In genomic region chr1:32194984-32195383, GRCh38 we compare ENCODE assay signal across 25 cellular contexts. TPM values are rescaled to one million over a fixed set of nuclear protein-coding genes. Genes with fewer than 3 reads are reported as not detected.
DNase-seq lines count a peak whose midpoint lies in the region; ATAC-seq and TF ChIP-seq lines count a peak whose summit lies in the region.
"Had no signal": no experiment of that assay in that cellular context is flagged by ENCODE, and none has a peak within 500 bp of the region (broad histone marks: within the 10 kb centered on the region; RNA-seq: fewer than 3 reads in every experiment).

No MANE protein-coding gene starts in this region.

- H3K4me2 ChIP-seq in BLaER1 treated with 17β-estradiol and CSF1 and Interleukin-3, amounts not matched to agents 10 nM and 100 nM = peak overlapping the region in 8 of 11 experiments; percentile 14 to 49 (median 34); a peak in 12 of 22 replicates
- H3K4me2 ChIP-seq: PC-9 had no signal

- peaks cover 73% of the 10 kb centered on the region for H3K36me3 Mint-ChIP-seq in activated CD4-positive, alpha-beta T cell treated with anti-CD3 and anti-CD28 coated beads, Interleukin-2, amount 10 ng/mL, durations not matched to agents 24 days and 14 days (ENCODE audit: low read depth)

- no peak for TF ChIP-seq POLR2A in stomach (IDR thresholded peaks at IDR 0.05)

- no peak overlapping the region for H3K27ac Mint-ChIP-seq in activated CD4-positive, alpha-beta T cell treated with anti-CD3 and anti-CD28 coated beads, Interleukin-2, amount 10 ng/mL, durations not matched to agents 24 days and 14 days
- H3K27ac Mint-ChIP-seq: CD4-positive, alpha-beta memory T cell; H9 had no signal

- H3K9ac ChIP-seq in BLaER1 treated with 17β-estradiol and CSF1 and Interleukin-3, amounts not matched to agents 10 nM and 100 nM = peak overlapping the region in 4 of 11 experiments; percentile 0 to 18 (median 8); a peak in 2 of 22 replicates

- H3K4me3 Mint-ChIP-seq in activated CD4-positive, alpha-beta T cell treated with anti-CD3 and anti-CD28 coated beads, Interleukin-2, amount 10 ng/mL, durations not matched to agents 24 days and 14 days = peak overlapping the region; percentile 12
- H3K4me3 Mint-ChIP-seq: H9 had no signal

- H3K9me3 Mint-ChIP-seq in activated CD4-positive, alpha-beta T cell treated with anti-CD3 and anti-CD28 coated beads, Interleukin-2, amount 10 ng/mL, durations not matched to agents 24 days and 14 days = no peaks in the 10 kb centered on the region
- H3K9me3 Mint-ChIP-seq: CD4-positive, alpha-beta memory T cell; H9; IgD-negative memory B cell had no signal

- peaks cover 22 to 100% (median 88%) of the 10 kb centered on the region in 11 experiments; a peak in 21 of 22 replicates for H4K20me1 ChIP-seq in BLaER1 treated with 17β-estradiol and CSF1 and Interleukin-3, amounts not matched to agents 10 nM and 100 nM

- H3K27me3 ChIP-seq in BLaER1 treated with 17β-estradiol and CSF1 and Interleukin-3, amounts not matched to agents 10 nM and 100 nM = no peaks in the 10 kb centered on the region
- no peaks in the 10 kb centered on the region for H3K27me3 ChIP-seq in psoas muscle (ENCODE audit: insufficient read depth in 3 of 3, low read length in 2 of 3)
- no peaks in the 10 kb centered on the region for H3K27me3 ChIP-seq in stomach
- H3K27me3 ChIP-seq in right atrium auricular region = no peaks in the 10 kb centered on the region
- H3K27me3 ChIP-seq: BE2C, SJSA1 had no signal

- peaks cover 6 to 46% (median 35%) of the 10 kb centered on the region in 10 experiments for H3K4me1 ChIP-seq in BLaER1 treated with 17β-estradiol and CSF1 and Interleukin-3, amounts not matched to agents 10 nM and 100 nM
- H3K4me1 ChIP-seq in psoas muscle = peaks cover 41% of the 10 kb centered on the region
- peaks cover 8 to 28% (median 16%) of the 10 kb centered on the region in 4 donors for H3K4me1 ChIP-seq in stomach
- peaks cover 0 to 18% of the 10 kb centered on the region in 2 donors for H3K4me1 ChIP-seq in right atrium auricular region

- H3K36me3 ChIP-seq in BLaER1 treated with 17β-estradiol and CSF1 and Interleukin-3, amounts not matched to agents 10 nM and 100 nM = peaks cover 83 to 91% (median 87%) of the 10 kb centered on the region in 11 experiments
- H3K36me3 ChIP-seq in psoas muscle (ENCODE audit: insufficient read depth in 1 of 2, low read depth in 1 of 2) = peaks cover 28 to 84% of the 10 kb centered on the region in 2 donors
- peaks cover 65 to 87% (median 83%) of the 10 kb centered on the region in 4 donors for H3K36me3 ChIP-seq in stomach
- peaks cover 76% of the 10 kb centered on the region for H3K36me3 ChIP-seq in right atrium auricular region

- peaks cover 64% of the 10 kb centered on the region for H3K4me1 Mint-ChIP-seq in activated CD4-positive, alpha-beta T cell treated with anti-CD3 and anti-CD28 coated beads, Interleukin-2, amount 10 ng/mL, durations not matched to agents 24 days and 14 days

- H3K27me3 Mint-ChIP-seq in activated CD4-positive, alpha-beta T cell treated with anti-CD3 and anti-CD28 coated beads, Interleukin-2, amount 10 ng/mL, durations not matched to agents 24 days and 14 days = no peaks in the 10 kb centered on the region
- H3K27me3 Mint-ChIP-seq: CD4-positive, alpha-beta memory T cell; IgD-negative memory B cell had no signal

- H3K4me3 ChIP-seq in BLaER1 treated with 17β-estradiol and CSF1 and Interleukin-3, amounts not matched to agents 10 nM and 100 nM = no peak overlapping the region
- H3K4me3 ChIP-seq in psoas muscle (no peak overlapping the region), stomach (no peak overlapping the region), right atrium auricular region (no peak overlapping the region)
- H3K4me3 ChIP-seq: PC-9, SJSA1 had no signal

- DNase-seq in activated CD4-positive, alpha-beta T cell treated with anti-CD3 and anti-CD28 coated beads, Interleukin-2, amount 10 ng/mL, durations not matched to agents 24 days and 14 days = no peak
- DNase-seq in activated CD4-positive, alpha-beta T cell treated with anti-CD3 and anti-CD28 coated beads, Interleukin-2, amount 50 U/mL, for 1 hour = no peak
- peak in 1 of 2 donors; percentile 37 for DNase-seq in psoas muscle
- DNase-seq in stomach = no peak
- no peak for DNase-seq in right atrium auricular region (ENCODE audit: low spot score)
- DNase-seq: BE2C; CD4-positive, alpha-beta memory T cell; DMS153; H9; MM.1S; NCI-H1092; NCI-H1436 treated with DMSO at 0.1 percent for 48 hours; NCI-H2029; NCI-H345; NCI-H524 treated with DMSO at 0.1 percent for 48 hours had no signal

- no peak for ATAC-seq in psoas muscle
- no peak for ATAC-seq in HG03095 (IDR thresholded peaks at IDR 0.05; ENCODE audit: unreplicated experiment)

- no peak for TF ChIP-seq EP300 in stomach (IDR thresholded peaks at IDR 0.05)

- no peak overlapping the region; a peak in 1 of 22 replicates for H3K27ac ChIP-seq in BLaER1 treated with 17β-estradiol and CSF1 and Interleukin-3, amounts not matched to agents 10 nM and 100 nM
- H3K27ac ChIP-seq in psoas muscle = peak overlapping the region; percentile 94
- no peak overlapping the region for H3K27ac ChIP-seq in stomach
- no peak overlapping the region for H3K27ac ChIP-seq in right atrium auricular region
- H3K27ac ChIP-seq: 22Rv1, HL-60, PC-9, SJSA1 had no signal

- intact Hi-C loops in activated CD4-positive, alpha-beta T cell treated with anti-CD3 and anti-CD28 coated beads, Interleukin-2, amount 10 ng/mL, durations not matched to agents 24 days and 14 days (cut with micrococcal nuclease) = no loop called here
- intact Hi-C loops in psoas muscle (cut with DNase I) = no loop called here
- intact Hi-C loops in stomach (cut with DNase I; ENCODE audit: low total_unique reads) = no loop called here

- H3K9me3 ChIP-seq in BLaER1 treated with 17β-estradiol and CSF1 and Interleukin-3, amounts not matched to agents 10 nM and 100 nM (replicated peaks in 1 of 11) = no peaks in the 10 kb centered on the region
- H3K9me3 ChIP-seq in psoas muscle (no peaks in the 10 kb centered on the region), stomach (no peaks in the 10 kb centered on the region), right atrium auricular region (no peaks in the 10 kb centered on the region)
- H3K9me3 ChIP-seq: BE2C, SJSA1 had no signal

- TF ChIP-seq CTCF in psoas muscle (IDR thresholded peaks at IDR 0.05) (no peak), stomach (IDR thresholded peaks at IDR 0.05) (no peak), right atrium auricular region (IDR thresholded peaks at IDR 0.05) (no peak)

- WGBS in psoas muscle, 3 donors = 87 to 96% (median 91%) methylated on average over 6 of the region's 6 CpGs
- 94 to 100% (median 96%) methylated on average over 4 to 6 of the region's 6 CpGs for WGBS in stomach, 5 donors

TF ChIP-seq in PFSK-1, 5 proteins besides CTCF, POLR2A, EP300 and RAD21:
- TF ChIP-seq POLR2AphosphoS5 (IDR thresholded peaks at IDR 0.05; ENCODE audit: low read depth, low read length) = 0 out of 2 replicates have a peak, but pooled peaks have one; percentile 3
- TF ChIP-seq SIN3A (IDR thresholded peaks at IDR 0.05; ENCODE audit: borderline replicate concordance, insufficient read depth, low read length) = no peak

RNA-seq across cellular contexts. Expression of gene CCDC28B, which starts 5.4 kb away (rescaled TPM):
- 37.1 and 38.1 TPM in 2 replicates for total RNA-seq in activated CD4-positive, alpha-beta T cell treated with anti-CD3 and anti-CD28 coated beads, Interleukin-2, amount 10 ng/mL, durations not matched to agents 24 days and 14 days
- polyA plus RNA-seq in PFSK-1 (2012; ENCODE audit: insufficient read length, low read depth) = 34.7 TPM
- total RNA-seq in psoas muscle (10 to 100 TPM; 38.7 to 69.2 (median 51.3) TPM), stomach (10 to 100 TPM in 1 of 5 donors, 1 to 10 TPM in 1, under 1 TPM in 1, not detected in 2; 0.45 to 27.8 (median 5.3) TPM), right atrium auricular region (10 to 100 TPM in 1 of 2 donors, 1 to 10 TPM in 1; 9.5 to 11.2 TPM)
- polyA plus RNA-seq in psoas muscle (10 to 100 TPM; 22.2 to 63.6 (median 44.3) TPM), stomach (10 to 100 TPM in 2 of 3 donors, 1 to 10 TPM in 1; 8.7 to 11.8 (median 10.7) TPM)

RNA-seq across cellular contexts. Expression of gene IQCC, which starts 10.5 kb away (rescaled TPM):
- 6.1 and 6.4 TPM in 2 replicates for total RNA-seq in activated CD4-positive, alpha-beta T cell treated with anti-CD3 and anti-CD28 coated beads, Interleukin-2, amount 10 ng/mL, durations not matched to agents 24 days and 14 days
- polyA plus RNA-seq in PFSK-1 (2012; ENCODE audit: insufficient read length, low read depth) = 2.2 TPM
- 1 to 10 TPM in 1 of 4 donors, under 1 TPM in 3; 0.24 to 1.1 (median 0.59) TPM for total RNA-seq in psoas muscle
- 1 to 10 TPM in 1 of 3 donors, under 1 TPM in 2; 0.46 to 1.2 (median 0.69) TPM for polyA plus RNA-seq in psoas muscle
- 1 to 10 TPM in 4 of 5 donors, not detected in 1; 2.3 to 5.5 (median 2.9) TPM for total RNA-seq in stomach
- 1 to 10 TPM; 1.3 to 2.1 (median 1.7) TPM for polyA plus RNA-seq in stomach
- 1 to 10 TPM in 1 of 2 donors, under 1 TPM in 1; 0.48 to 1.3 TPM for total RNA-seq in right atrium auricular region

RNA-seq across cellular contexts. Expression of gene DCDC2B, which starts 13.9 kb away (rescaled TPM):
- total RNA-seq in activated CD4-positive, alpha-beta T cell treated with anti-CD3 and anti-CD28 coated beads, Interleukin-2, amount 10 ng/mL, durations not matched to agents 24 days and 14 days = 0.12 TPM in 1 of 2 replicates, not detected in the other
- polyA plus RNA-seq in PFSK-1 (2012; ENCODE audit: insufficient read length, low read depth) = 0.44 TPM
- total RNA-seq in psoas muscle (not detected), stomach (not detected), right atrium auricular region (not detected)
- polyA plus RNA-seq in psoas muscle (under 1 TPM in 1 of 3 donors, not detected in 2; 0.04 TPM), stomach (not detected)
- total RNA-seq: CD4-positive, alpha-beta memory T cell; H9; HT1080; LHCN-M2; PC-9; SJSA1 had no signal
- polyA plus RNA-seq: CD4-positive, alpha-beta memory T cell; IgD-negative memory B cell had no signal

RNA-seq across cellular contexts. Expression of gene TXLNA, which starts 15.5 kb away (rescaled TPM):
- total RNA-seq in activated CD4-positive, alpha-beta T cell treated with anti-CD3 and anti-CD28 coated beads, Interleukin-2, amount 10 ng/mL, durations not matched to agents 24 days and 14 days = 105 and 106 TPM in 2 replicates
- polyA plus RNA-seq in PFSK-1 (2012; ENCODE audit: insufficient read length, low read depth) = 31.7 TPM
- total RNA-seq in psoas muscle = 10 to 100 TPM; 12.9 to 21.5 (median 19.7) TPM
- 10 to 100 TPM in 2 of 3 donors, 1 to 10 TPM in 1; 8.0 to 15.7 (median 12.6) TPM for polyA plus RNA-seq in psoas muscle
- 10 to 100 TPM; 20.6 to 48.1 (median 28.0) TPM for total RNA-seq in stomach
- 10 to 100 TPM in 2 of 3 donors, 1 to 10 TPM in 1; 9.8 to 18.4 (median 12.1) TPM for polyA plus RNA-seq in stomach
- total RNA-seq in right atrium auricular region = 10 to 100 TPM; 16.1 to 29.4 TPM

RNA-seq across cellular contexts. Expression of gene TMEM234, which starts 27.2 kb away (rescaled TPM):
- 10.6 and 10.9 TPM in 2 replicates for total RNA-seq in activated CD4-positive, alpha-beta T cell treated with anti-CD3 and anti-CD28 coated beads, Interleukin-2, amount 10 ng/mL, durations not matched to agents 24 days and 14 days
- 6.6 TPM for polyA plus RNA-seq in PFSK-1 (2012; ENCODE audit: insufficient read length, low read depth)
- total RNA-seq in psoas muscle = 1 to 10 TPM; 2.6 to 7.7 (median 4.5) TPM
- polyA plus RNA-seq in psoas muscle = 1 to 10 TPM; 4.6 to 9.8 (median 7.1) TPM
- total RNA-seq in stomach = 100 to 1,000 TPM in 1 of 5 donors, 10 to 100 TPM in 4; 19.1 to 169 (median 27.1) TPM
- polyA plus RNA-seq in stomach = 10 to 100 TPM; 11.6 to 14.3 (median 13.4) TPM
- 1 to 10 TPM; 8.1 to 8.9 TPM for total RNA-seq in right atrium auricular region
